In genomic region chr6:134729590-134729989, GRCh38 we compare ENCODE assay signal across 1 cellular context.
TF ChIP-seq lines count a peak whose summit lies in the region.

No MANE protein-coding gene starts in this region.

TF ChIP-seq in IMR-90, 13 proteins besides CTCF, POLR2A, EP300 and RAD21 (continued from another document):
- TF ChIP-seq RCOR1 (IDR thresholded peaks at IDR 0.05; ENCODE audit: insufficient replicate concordance, low read length): no peak
- no peak for TF ChIP-seq SMC3 (IDR thresholded peaks at IDR 0.05; ENCODE audit: low read depth, low read length)
- TF ChIP-seq ELK1 (IDR thresholded peaks at IDR 0.05; ENCODE audit: borderline replicate concordance, low read depth, low read length): no peak
- no peak for TF ChIP-seq FOS (IDR thresholded peaks at IDR 0.05; ENCODE audit: low read depth, low read length)
- no peak for TF ChIP-seq CHD1 (IDR thresholded peaks at IDR 0.05; ENCODE audit: low read depth, low read length)
- no peak for TF ChIP-seq BHLHE40 (IDR thresholded peaks at IDR 0.05; ENCODE audit: low read depth, low read length)
- TF ChIP-seq MAZ (IDR thresholded peaks at IDR 0.05; ENCODE audit: borderline replicate concordance, low read depth, low read length): no peak
- no peak for TF ChIP-seq MAFK (IDR thresholded peaks at IDR 0.05; ENCODE audit: low read depth, low read length)
- no peak for TF ChIP-seq MXI1 (IDR thresholded peaks at IDR 0.05; ENCODE audit: borderline replicate concordance, low read depth, low read length)
- no peak for TF ChIP-seq RFX5 (IDR thresholded peaks at IDR 0.05; ENCODE audit: low read depth, low read length)
TF ChIP-seq in IMR-90: peak in this region for 0.
